11 cellular contexts compared by ENCODE assay signal in the genomic region with DNA sequence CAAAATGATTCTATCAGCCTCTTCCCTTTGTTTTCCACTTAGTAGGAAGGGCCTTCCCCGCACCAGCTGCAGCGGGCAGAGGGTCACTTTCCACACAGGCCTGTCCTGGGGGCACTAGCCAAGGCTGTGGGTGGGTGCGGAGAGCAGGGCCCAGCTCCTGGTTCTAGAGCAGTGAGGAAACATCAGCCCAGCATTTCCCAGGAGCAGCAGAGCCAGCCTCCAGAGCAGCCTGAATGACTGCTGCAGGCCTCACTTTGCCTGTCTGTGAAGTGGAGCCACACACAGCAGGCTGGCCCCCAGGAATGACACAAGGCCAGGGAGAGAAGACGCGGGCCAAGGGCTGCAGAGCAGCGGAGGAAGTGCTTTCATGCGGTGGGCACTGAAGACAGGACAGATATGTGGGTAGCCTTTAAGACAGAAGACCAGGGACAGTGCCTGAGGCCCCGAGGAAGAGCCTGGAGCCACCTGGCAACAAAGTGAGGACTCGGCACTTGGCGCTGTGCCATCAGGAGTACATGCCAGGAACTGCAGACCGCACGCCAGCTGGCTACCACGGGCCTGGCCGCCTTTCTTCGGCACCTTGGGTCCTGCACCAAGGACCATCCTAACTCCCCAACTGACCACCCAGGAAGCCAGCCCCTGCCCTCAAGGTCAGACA. TPM values are rescaled to one million over a fixed set of nuclear protein-coding genes. Genes with fewer than 3 reads are reported as not detected.
DNase-seq lines count a peak whose midpoint lies in the region; ATAC-seq, FAIRE-seq and TF ChIP-seq lines count a peak whose summit lies in the region.
"Had no signal": no experiment of that assay in that cellular context is flagged by ENCODE, and none has a peak within 500 bp of the region (broad histone marks: within the 10 kb centered on the region; RNA-seq: fewer than 3 reads in every experiment).

No MANE protein-coding gene starts in this region.

- TF ChIP-seq CTCF in heart left ventricle (IDR thresholded peaks at IDR 0.05) (no peak), right atrium auricular region (IDR thresholded peaks at IDR 0.05) (no peak), kidney (IDR thresholded peaks at IDR 0.05; ENCODE audit: borderline replicate concordance, extremely low read depth, insufficient read depth) (no peak)

- H3K27ac ChIP-seq in heart left ventricle (no peak overlapping the region), right atrium auricular region (no peak overlapping the region), kidney (ENCODE audit: low read depth in 2 of 2, low read length in 2 of 2) (peak overlapping the region; percentile 10 to 34)

- H3K9me3 ChIP-seq in heart left ventricle: no peaks in the 10 kb centered on the region
- no peaks in the 10 kb centered on the region for H3K9me3 ChIP-seq in right atrium auricular region
- H3K9me3 ChIP-seq in kidney (ENCODE audit: control insufficient read depth in 1 of 2, low read length in 2 of 2): no peaks in the 10 kb centered on the region

- no peak for TF ChIP-seq POLR2A in heart left ventricle (IDR thresholded peaks at IDR 0.05)

- H3K9ac ChIP-seq in kidney (ENCODE audit: low read length in 2 of 2): no peak overlapping the region

- ATAC-seq in heart left ventricle: peak in 2 of 4 donors; percentile 10
- ATAC-seq: Panc1 had no signal

- H3K4me1 ChIP-seq in heart left ventricle: peaks cover 0 to 57% (median 30%) of the 10 kb centered on the region in 12 donors
- H3K4me1 ChIP-seq in right atrium auricular region: peaks cover 0 to 39% of the 10 kb centered on the region in 2 donors
- peaks cover 16 to 20% of the 10 kb centered on the region in 2 donors for H3K4me1 ChIP-seq in kidney (ENCODE audit: control insufficient read depth in 1 of 2, insufficient read depth in 1 of 2, low read depth in 1 of 2, low read length in 2 of 2)

- 65 to 71% (median 66%) methylated on average over 14 to 15 of the region's 15 CpGs for WGBS in heart left ventricle, 4 donors

- no peaks in the 10 kb centered on the region for H3K36me3 ChIP-seq in heart left ventricle
- H3K36me3 ChIP-seq in right atrium auricular region: no peaks in the 10 kb centered on the region
- H3K36me3 ChIP-seq in kidney (ENCODE audit: control insufficient read depth in 1 of 2, insufficient read depth in 2 of 2, low read length in 2 of 2): no peaks in the 10 kb centered on the region

- H3K4me3 ChIP-seq in heart left ventricle (no peak overlapping the region), right atrium auricular region (no peak overlapping the region), kidney (ENCODE audit: low read length in 2 of 2) (no peak overlapping the region)

- FAIRE-seq in kidney (lab: Jason Lieb, UNC): no peak

- no peaks in the 10 kb centered on the region for H3K27me3 ChIP-seq in heart left ventricle
- H3K27me3 ChIP-seq in right atrium auricular region: no peaks in the 10 kb centered on the region

- intact Hi-C loops in heart left ventricle (cut with DNase I) (no loop called here), kidney (cut with DNase I) (no loop called here)

- DNase-seq in heart left ventricle (peak; percentile 48 to 81 (median 63)), right atrium auricular region (ENCODE audit: low spot score) (no peak), SHP77 (lab: John Stamatoyannopoulos, UW) (peak; percentile 63 to 86), kidney (no peak), EL (no peak), OCI-M1 (lab: John Stamatoyannopoulos, UW) (no peak), AG08396 (ENCODE audit: low spot score) (no peak)
- no peak for DNase-seq in activated CD4-positive, CD25-positive, alpha-beta regulatory T cell (lab: John Stamatoyannopoulos, UW)
- DNase-seq: occipital lobe; stimulated activated CD4-positive, alpha-beta T cell treated with anti-CD3 and anti-CD28 coated beads, Interleukin-1b, Interleukin-23, amount 100 ng/mL, for 48 hours had no signal

RNA-seq across cellular contexts. Expression of gene ACOT7, which starts 42.0 kb away (rescaled TPM):
- total RNA-seq in heart left ventricle: 10 to 100 TPM in 7 of 9 donors, 1 to 10 TPM in 2; 5.7 to 34.0 (median 12.6) TPM
- 10 to 100 TPM in 1 of 2 donors, 1 to 10 TPM in 1; 6.2 to 38.9 TPM for polyA plus RNA-seq in heart left ventricle
- 10 to 100 TPM in 1 of 2 donors, 1 to 10 TPM in 1; 6.6 to 10.7 TPM for total RNA-seq in right atrium auricular region
- total RNA-seq in kidney: 23.0 TPM
- polyA plus RNA-seq in kidney (ENCODE audit: insufficient read depth, low read depth, low replicate concordance): 135 TPM

Comparison
In these comparisons a context has a peak if more than half of its experiments do, and no peak if none do; other contexts are left out.
1. DNase-seq: peak in heart left ventricle (5 of 5) and SHP77 (2 of 2); none in right atrium auricular region (single experiment), kidney (single experiment), EL (single experiment), activated CD4-positive, CD25-positive, alpha-beta regulatory T cell (0 of 4), OCI-M1 (single experiment) and AG08396 (single experiment).
2. H3K27ac ChIP-seq: peak in kidney (2 of 2); none in heart left ventricle (0 of 12) and right atrium auricular region (0 of 2).